In the genomic region with DNA sequence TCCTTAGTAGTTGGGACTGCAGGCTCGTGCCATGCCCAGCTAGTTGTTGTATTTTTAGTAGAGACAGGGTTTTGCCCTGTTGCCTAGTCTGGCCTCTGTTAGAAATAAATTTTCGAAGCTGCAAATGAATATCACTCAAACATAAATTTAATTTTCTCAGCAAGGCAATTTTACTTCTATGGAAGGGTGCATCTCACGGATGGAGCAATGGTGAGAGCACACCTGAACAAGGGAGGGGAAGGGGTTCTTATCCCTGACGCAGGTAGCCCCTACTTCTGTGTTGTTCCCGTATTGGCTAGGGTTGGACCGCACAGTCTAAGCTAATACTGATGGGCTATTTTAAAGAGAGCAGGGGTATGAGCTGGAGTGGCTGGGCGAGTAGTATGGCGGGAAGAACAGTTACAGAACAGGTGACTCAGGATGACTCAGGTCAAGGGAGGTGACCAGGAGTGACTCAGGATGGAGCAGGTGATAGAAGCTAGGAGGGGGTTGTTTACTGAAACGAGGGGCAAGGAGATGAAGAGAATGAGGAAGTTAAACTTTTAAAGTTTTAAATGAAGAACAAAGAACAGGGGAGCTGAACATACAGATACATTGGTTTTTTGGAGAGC, we compare ENCODE assay signal across 9 cellular contexts.
A peak's percentile ranks its signal among the peaks of the same experiment; 100 is the strongest.
DNase-seq lines count a peak whose midpoint lies in the region; ATAC-seq lines count a peak whose summit lies in the region.
"Had no signal": no experiment of that assay in that cellular context is flagged by ENCODE, and none has a peak within 500 bp of the region (broad histone marks: within the 10 kb centered on the region; RNA-seq: fewer than 3 reads in every experiment).

No MANE protein-coding gene starts in this region.

- H3K27ac ChIP-seq in epithelial cell of prostate: peak overlapping the region; percentile 74

- peaks cover 4% of the 10 kb centered on the region for H3K9me3 Mint-ChIP-seq in activated naive CD4-positive, alpha-beta T cell treated with anti-CD3 and anti-CD28 coated beads, Interleukin-2, amount 50 U/mL, for 24 hours
- peaks cover 9 to 13% of the 10 kb centered on the region in 2 donors for H3K9me3 Mint-ChIP-seq in stimulated activated naive CD8-positive, alpha-beta T cell treated with anti-CD3 and anti-CD28 coated beads, Interleukin-15, amount 100 ng/mL, for 72 hours

- H3K27ac Mint-ChIP-seq in activated naive CD4-positive, alpha-beta T cell treated with anti-CD3 and anti-CD28 coated beads, Interleukin-2, amount 50 U/mL, for 24 hours: peak overlapping the region; percentile 81
- H3K27ac Mint-ChIP-seq in stimulated activated naive CD8-positive, alpha-beta T cell treated with anti-CD3 and anti-CD28 coated beads, Interleukin-15, amount 100 ng/mL, for 72 hours: peak overlapping the region in 1 of 2 donors; percentile 4

- in situ Hi-C loops in ACHN (cut with HindIII; ENCODE audit: low pct_ligation_motif_present, low pct_unique_long_range_greater_than_20kb, low sequenced_read_pairs): no loop called here

- peak overlapping the region; percentile 27 for H3K4me3 Mint-ChIP-seq in activated naive CD4-positive, alpha-beta T cell treated with anti-CD3 and anti-CD28 coated beads, Interleukin-2, amount 50 U/mL, for 24 hours
- H3K4me3 Mint-ChIP-seq in stimulated activated naive CD8-positive, alpha-beta T cell treated with anti-CD3 and anti-CD28 coated beads, Interleukin-15, amount 100 ng/mL, for 72 hours: peak overlapping the region; percentile 8 to 35

- H3K27me3 Mint-ChIP-seq in activated naive CD4-positive, alpha-beta T cell treated with anti-CD3 and anti-CD28 coated beads, Interleukin-2, amount 50 U/mL, for 24 hours: no peaks in the 10 kb centered on the region
- no peaks in the 10 kb centered on the region for H3K27me3 Mint-ChIP-seq in stimulated activated naive CD8-positive, alpha-beta T cell treated with anti-CD3 and anti-CD28 coated beads, Interleukin-15, amount 100 ng/mL, for 72 hours

- peaks cover 24% of the 10 kb centered on the region for H3K36me3 Mint-ChIP-seq in activated naive CD4-positive, alpha-beta T cell treated with anti-CD3 and anti-CD28 coated beads, Interleukin-2, amount 50 U/mL, for 24 hours

- ATAC-seq in stimulated activated naive CD8-positive, alpha-beta T cell treated with anti-CD3 and anti-CD28 coated beads, Interleukin-15, amount 100 ng/mL, for 72 hours: no peak

- peaks cover 67% of the 10 kb centered on the region for H3K4me1 Mint-ChIP-seq in activated naive CD4-positive, alpha-beta T cell treated with anti-CD3 and anti-CD28 coated beads, Interleukin-2, amount 50 U/mL, for 24 hours
- H3K4me1 Mint-ChIP-seq in stimulated activated naive CD8-positive, alpha-beta T cell treated with anti-CD3 and anti-CD28 coated beads, Interleukin-15, amount 100 ng/mL, for 72 hours: peaks cover 57% of the 10 kb centered on the region

- DNase-seq in activated naive CD4-positive, alpha-beta T cell treated with anti-CD3 and anti-CD28 coated beads, Interleukin-2, amount 50 U/mL, for 16 hours: no peak
- DNase-seq in RPMI8226 (peak; percentile 40), epithelial cell of prostate (ENCODE audit: low read depth, low spot score) (no peak), ACHN (no peak), AG08395 (ENCODE audit: low spot score) (no peak), HuH-7 (ENCODE audit: low spot score) (no peak)
- no peak for DNase-seq in stimulated activated naive CD8-positive, alpha-beta T cell treated with anti-CD3 and anti-CD28 coated beads, Interleukin-15, amount 100 ng/mL, for 72 hours
- DNase-seq: NCI-H345 had no signal
